In genomic region chr6:4894049-4894448, GRCh38 we compare ENCODE assay signal across 20 cellular contexts.
DNase-seq lines count a peak whose midpoint lies in the region; ATAC-seq, FAIRE-seq and TF ChIP-seq lines count a peak whose summit lies in the region.
"Had no signal": no experiment of that assay in that cellular context is flagged by ENCODE, and none has a peak within 500 bp of the region (broad histone marks: within the 10 kb centered on the region; RNA-seq: fewer than 3 reads in every experiment).

No MANE protein-coding gene starts in this region.

- no peaks in the 10 kb centered on the region for H3K9me3 ChIP-seq in lung (ENCODE audit: control insufficient read depth in 2 of 2, insufficient read depth in 1 of 2, low read length in 1 of 2)
- H3K9me3 ChIP-seq in HepG2 (ENCODE audit: low read length): no peaks in the 10 kb centered on the region
- H3K9me3 ChIP-seq: Caco-2 had no signal

- TF ChIP-seq EP300 in HepG2 (IDR thresholded peaks at IDR 0.05; ENCODE audit: low read depth in 2 of 2, low read length in 2 of 2): no peak
- TF ChIP-seq EP300 in HepG2 (CRISPR knock-in tag; IDR thresholded peaks at IDR 0.05; ENCODE audit: borderline replicate concordance): no peak

- in situ Hi-C loops in HepG2 (cut with HindIII; ENCODE audit: extremely low pct_ligation_motif_present, low pct_unique_long_range_greater_than_20kb): no loop called here

- H3K4me2 ChIP-seq in HepG2 (ENCODE audit: low read depth, low read length): no peak overlapping the region

- 95 to 97% methylated on average over 9 of the region's 9 CpGs for WGBS in lung, 2 donors
- WGBS in HepG2 (ENCODE audit: low lambda C conversion rate): 95% methylated on average over 9 of the region's 9 CpGs

- no peak overlapping the region for H3K4me3 Mint-ChIP-seq in activated CD4-positive, alpha-beta T cell treated with anti-CD3 and anti-CD28 coated beads, Interleukin-2, amount 10 ng/mL, durations not matched to agents 24 days and 14 days
- H3K4me3 Mint-ChIP-seq in WTC11: no peak overlapping the region
- H3K4me3 Mint-ChIP-seq: CD4-positive, CD25-positive, alpha-beta regulatory T cell; HFFc6; IgD-negative memory B cell had no signal

- H3K9ac ChIP-seq in HepG2 (ENCODE audit: insufficient read depth, low read depth, low read length): no peak overlapping the region

- peaks cover 0 to 4% of the 10 kb centered on the region in 2 donors for H3K4me1 ChIP-seq in lung (ENCODE audit: control insufficient read depth in 2 of 2, insufficient read depth in 2 of 2, low read length in 2 of 2)
- H3K4me1 ChIP-seq in HepG2 (ENCODE audit: insufficient read depth, low read length): no peaks in the 10 kb centered on the region
- H3K4me1 ChIP-seq: Caco-2 had no signal

- H3K27me3 ChIP-seq in lung (ENCODE audit: control insufficient read depth, insufficient read depth) (no peaks in the 10 kb centered on the region), HepG2 (ENCODE audit: control insufficient read depth in 1 of 2, insufficient read depth in 2 of 2, low read length in 2 of 2) (no peaks in the 10 kb centered on the region)

- H2AFZ ChIP-seq in HepG2 (ENCODE audit: low read length): no peak overlapping the region

- H3K36me3 Mint-ChIP-seq in activated CD4-positive, alpha-beta T cell treated with anti-CD3 and anti-CD28 coated beads, Interleukin-2, amount 10 ng/mL, durations not matched to agents 24 days and 14 days (ENCODE audit: low read depth): peaks cover 23% of the 10 kb centered on the region
- peaks cover 54% of the 10 kb centered on the region for H3K36me3 Mint-ChIP-seq in WTC11

- H3K27ac ChIP-seq in lung (ENCODE audit: low read depth in 1 of 2, low read length in 1 of 2) (no peak overlapping the region), HepG2 (ENCODE audit: extremely low read length, insufficient read depth, low read length) (no peak overlapping the region)

- H3K79me2 ChIP-seq in HepG2 (ENCODE audit: insufficient read depth, low read length): peaks cover 3% of the 10 kb centered on the region

- no peak for ATAC-seq in WTC11
- no peak for ATAC-seq in lung (ENCODE audit: insufficient read depth, low FRiP score)
- no peak for ATAC-seq in HepG2

- H3K27ac Mint-ChIP-seq in activated CD4-positive, alpha-beta T cell treated with anti-CD3 and anti-CD28 coated beads, Interleukin-2, amount 10 ng/mL, durations not matched to agents 24 days and 14 days: peak overlapping the region; percentile 34
- H3K27ac Mint-ChIP-seq in WTC11: peak overlapping the region; percentile 83
- H3K27ac Mint-ChIP-seq: CD8-positive, alpha-beta memory T cell; HFFc6 had no signal

- no peaks in the 10 kb centered on the region for H3K27me3 Mint-ChIP-seq in activated CD4-positive, alpha-beta T cell treated with anti-CD3 and anti-CD28 coated beads, Interleukin-2, amount 10 ng/mL, durations not matched to agents 24 days and 14 days
- H3K27me3 Mint-ChIP-seq in WTC11 (ENCODE audit: low read depth): no peaks in the 10 kb centered on the region
- H3K27me3 Mint-ChIP-seq: CD4-positive, CD25-positive, alpha-beta regulatory T cell; CD8-positive, alpha-beta memory T cell; IgD-negative memory B cell had no signal

- no peaks in the 10 kb centered on the region for H3K9me3 Mint-ChIP-seq in activated CD4-positive, alpha-beta T cell treated with anti-CD3 and anti-CD28 coated beads, Interleukin-2, amount 10 ng/mL, durations not matched to agents 24 days and 14 days
- H3K9me3 Mint-ChIP-seq in WTC11: peaks cover 4% of the 10 kb centered on the region
- H3K9me3 Mint-ChIP-seq: HFFc6, IgD-negative memory B cell had no signal

- no peak for FAIRE-seq in HepG2 (lab: Jason Lieb, UNC)
- FAIRE-seq: D721Med, G401.6, GM12891, GM19239, HTR-8/SVneo had no signal

- POLR2A ChIA-PET in WTC11 (lab: Charles Lee) (interaction anchor here (0.7 kb wide), 1 partner anchor 90 kb away, joined by 3 read pairs; no protein-coding TSS in a partner anchor), HepG2 (lab: Yijun Ruan, JAX) (no interaction called here)

- no peak for TF ChIP-seq POLR2A in HepG2 (IDR thresholded peaks at IDR 0.05; ENCODE audit: insufficient read depth in 1 of 2, low read depth in 2 of 2, low read length in 2 of 2)

- CTCF ChIA-PET in WTC11 (lab: Charles Lee) (no interaction called here), HepG2 (lab: Yijun Ruan, JAX; ENCODE audit: low intra/inter-chr PET ratio, low total read pairs) (no interaction called here)

- H3K4me3 ChIP-seq in lung (peak overlapping the region; percentile 4), HepG2 (replicated peaks in 1 of 3; ENCODE audit: insufficient read depth in 1 of 3, low read depth in 2 of 3, low read length in 3 of 3) (no peak overlapping the region)

- H4K20me1 ChIP-seq in HepG2 (ENCODE audit: insufficient read depth, low read length): no peaks in the 10 kb centered on the region

- peaks cover 7 to 27% of the 10 kb centered on the region in 2 donors for H3K36me3 ChIP-seq in lung (ENCODE audit: control insufficient read depth in 2 of 2, insufficient read depth in 2 of 2, low read length in 2 of 2)
- H3K36me3 ChIP-seq in HepG2 (replicated peaks in 1 of 2; ENCODE audit: control insufficient read depth in 1 of 2, insufficient read depth in 2 of 2, low read length in 2 of 2): peaks cover 11 to 19% of the 10 kb centered on the region in 2 experiments

- H3K4me1 Mint-ChIP-seq in activated CD4-positive, alpha-beta T cell treated with anti-CD3 and anti-CD28 coated beads, Interleukin-2, amount 10 ng/mL, durations not matched to agents 24 days and 14 days: no peaks in the 10 kb centered on the region
- H3K4me1 Mint-ChIP-seq in WTC11: peaks cover 25% of the 10 kb centered on the region

- BruUV-seq in HepG2 (replicated peaks; lab: Mats Ljungman, UMichigan): no TSS peak

- DNase-seq in activated CD4-positive, alpha-beta T cell treated with anti-CD3 and anti-CD28 coated beads, Interleukin-2, amount 10 ng/mL, durations not matched to agents 24 days and 14 days: peak; percentile 26
- no peak for DNase-seq in activated CD4-positive, alpha-beta T cell treated with anti-CD3 and anti-CD28 coated beads, Interleukin-2, amount 50 U/mL, for 4 hours
- DNase-seq in WTC11 (ENCODE audit: low spot score): no peak
- no peak for DNase-seq in lung (ENCODE audit: low spot score)
- no peak for DNase-seq in HepG2 (ENCODE audit: low spot score)
- no peak for DNase-seq in amygdala (lab: John Stamatoyannopoulos, UW)
- no peak for DNase-seq in head of caudate nucleus
- DNase-seq: 8988T; C1 segment of cervical spinal cord; Caco-2; CD4-positive, CD25-positive, alpha-beta regulatory T cell; CD8-positive, alpha-beta memory T cell; HCEC 1CT; HFFc6 had no signal

- TF ChIP-seq CTCF in WTC11 (IDR thresholded peaks at IDR 0.05) (no peak), lung (IDR thresholded peaks at IDR 0.05; ENCODE audit: control extremely low read depth, extremely low read depth) (no peak), HepG2 (CRISPR knock-in tag; IDR thresholded peaks at IDR 0.05) (no peak)

- intact Hi-C loops in activated CD4-positive, alpha-beta T cell treated with anti-CD3 and anti-CD28 coated beads, Interleukin-2, amount 10 ng/mL, durations not matched to agents 24 days and 14 days (cut with micrococcal nuclease): no loop called here
- intact Hi-C loops in HepG2 (cut with micrococcal nuclease; ENCODE audit: unreplicated experiment) (no loop called here), head of caudate nucleus (cut with DNase I) (no loop called here)

- no peak for TF ChIP-seq RAD21 in HepG2 (CRISPR knock-in tag; IDR thresholded peaks at IDR 0.05)

TF ChIP-seq in WTC11, 78 proteins besides CTCF, POLR2A, EP300 and RAD21 (continues in another document):
- TF ChIP-seq SMAD4 (CRISPR knock-in tag; IDR thresholded peaks at IDR 0.05) (no peak), ZNF232 (CRISPR knock-in tag; IDR thresholded peaks at IDR 0.05) (no peak)

TF ChIP-seq in HepG2, 621 proteins besides CTCF, POLR2A, EP300 and RAD21:
- TF ChIP-seq MAF1 (CRISPR knock-in tag; IDR thresholded peaks at IDR 0.05; ENCODE audit: borderline replicate concordance) (no peak), ZBTB7A (CRISPR knock-in tag; IDR thresholded peaks at IDR 0.05) (no peak), ISL2 (CRISPR knock-in tag; IDR thresholded peaks at IDR 0.05) (no peak), ZSCAN29 (CRISPR knock-in tag; conservative IDR thresholded peaks at IDR 0.05) (no peak), U2AF2 (IDR thresholded peaks at IDR 0.05; ENCODE audit: low read depth, low read length) (no peak), HMGA1 (CRISPR knock-in tag; conservative IDR thresholded peaks at IDR 0.05) (no peak)
- TF ChIP-seq, protein P1, sequence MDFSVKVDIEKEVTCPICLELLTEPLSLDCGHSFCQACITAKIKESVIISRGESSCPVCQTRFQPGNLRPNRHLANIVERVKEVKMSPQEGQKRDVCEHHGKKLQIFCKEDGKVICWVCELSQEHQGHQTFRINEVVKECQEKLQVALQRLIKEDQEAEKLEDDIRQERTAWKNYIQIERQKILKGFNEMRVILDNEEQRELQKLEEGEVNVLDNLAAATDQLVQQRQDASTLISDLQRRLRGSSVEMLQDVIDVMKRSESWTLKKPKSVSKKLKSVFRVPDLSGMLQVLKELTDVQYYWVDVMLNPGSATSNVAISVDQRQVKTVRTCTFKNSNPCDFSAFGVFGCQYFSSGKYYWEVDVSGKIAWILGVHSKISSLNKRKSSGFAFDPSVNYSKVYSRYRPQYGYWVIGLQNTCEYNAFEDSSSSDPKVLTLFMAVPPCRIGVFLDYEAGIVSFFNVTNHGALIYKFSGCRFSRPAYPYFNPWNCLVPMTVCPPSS (IDR thresholded peaks at IDR 0.05): no peak
